In genomic region chr5:31657315-31657714, GRCh38 we compare ENCODE assay signal across 28 cellular contexts. TPM values are rescaled to one million over a fixed set of nuclear protein-coding genes. Genes with fewer than 3 reads are reported as not detected.
"Had no signal": no experiment of that assay in that cellular context is flagged by ENCODE, and none has a peak within 500 bp of the region (broad histone marks: within the 10 kb centered on the region; RNA-seq: fewer than 3 reads in every experiment).

No MANE protein-coding gene starts in this region.

- H3K27ac ChIP-seq: brain microvascular endothelial cell, epithelial cell of prostate, esophagus squamous epithelium, gastroesophageal sphincter, WERI-Rb-1 had no signal

- H3K27me3 ChIP-seq: brain microvascular endothelial cell, gastroesophageal sphincter had no signal

- DNase-seq: activated B cell treated with CpG ODN at 0.5 μM for 24 hours; activated CD4-positive, alpha-beta T cell treated with anti-CD3 and anti-CD28 coated beads for 48 hours; activated CD4-positive, alpha-beta T cell treated with anti-CD3 and anti-CD28 coated beads, Interleukin-2, amount 50 U/mL, for 1 hour; activated CD4-positive, alpha-beta T cell treated with anti-CD3 and anti-CD28 coated beads, Interleukin-2, amount 50 U/mL, for 48 hours; activated CD8-positive, alpha-beta memory T cell treated with anti-CD3 and anti-CD28 coated beads for 24 hours; activated CD8-positive, alpha-beta T cell treated with anti-CD3 and anti-CD28 coated beads for 36 hours; activated effector memory CD4-positive, alpha-beta T cell treated with Interleukin-2 at 50 U/mL for 16 hours; activated gamma-delta T cell treated with Interleukin-2 at 50 U/mL for 16 hours; activated naive CD4-positive, alpha-beta T cell treated with anti-CD3 and anti-CD28 coated beads, Interleukin-2, amount 50 U/mL, for 16 hours; activated naive CD4-positive, alpha-beta T cell treated with Interleukin-2 at 50 U/mL for 16 hours; activated T-cell treated with anti-CD3 and anti-CD28 coated beads, Interleukin-2, amount 50 U/mL, for 4 hours; amniotic stem cell; anterior cingulate cortex; brain microvascular endothelial cell; caudate nucleus; cortex of kidney; dermis blood vessel endothelial cell; effector CD8-positive, alpha-beta T cell; esophagus squamous epithelium; foreskin melanocyte; T-helper 1 cell; T-helper 17 cell; T1000; WERI-Rb-1 had no signal

- H3K36me3 ChIP-seq: brain microvascular endothelial cell, esophagus squamous epithelium, gastroesophageal sphincter, WERI-Rb-1 had no signal

- H3K4me3 ChIP-seq: esophagus squamous epithelium, gastroesophageal sphincter had no signal

- H3K9me3 ChIP-seq: esophagus squamous epithelium, gastroesophageal sphincter had no signal

- ATAC-seq: activated CD4-positive, CD25-positive, alpha-beta regulatory T cell treated with anti-CD3 and anti-CD28 coated beads, Interleukin-2, amount 50 U/mL, for 24 hours; activated CD8-positive, alpha-beta T cell treated with anti-CD3 and anti-CD28 coated beads for 36 hours; activated T-cell treated with anti-CD3 and anti-CD28 coated beads, Interleukin-2, amount 50 U/mL, for 4 hours; activated T-helper 17 cell treated with anti-CD3 and anti-CD28 coated beads, Interleukin-2, amount 50 U/mL, for 72 hours; gastroesophageal sphincter; T-helper 17 cell had no signal

- H3K4me1 ChIP-seq: esophagus squamous epithelium, gastroesophageal sphincter had no signal

RNA-seq across cellular contexts. Expression of gene PDZD2, which starts 18.4 kb away (rescaled TPM):
- total RNA-seq: activated CD8-positive, alpha-beta T cell treated with anti-CD3 and anti-CD28 coated beads for 36 hours had no signal
